ENCODE assay signal across 9 cellular contexts in genomic region chr1:145818095-145818494, GRCh38. TPM values are rescaled to one million over a fixed set of nuclear protein-coding genes. Genes with fewer than 3 reads are reported as not detected.
A peak's percentile ranks its signal among the peaks of the same experiment; 100 is the strongest.
DNase-seq lines count a peak whose midpoint lies in the region; ATAC-seq, FAIRE-seq and TF ChIP-seq lines count a peak whose summit lies in the region.
"Not testable (repeated sequence)": the region's sequence is repeated elsewhere in the genome, so short reads cannot be mapped to it uniquely, and the experiment has no call there.
"Had no signal": no experiment of that assay in that cellular context is flagged by ENCODE, and none has a peak within 500 bp of the region (broad histone marks: within the 10 kb centered on the region; RNA-seq: fewer than 3 reads in every experiment).

No MANE protein-coding gene starts in this region.

- H3K4me1 Mint-ChIP-seq in activated T-helper 17 cell treated with anti-CD3 and anti-CD28 coated beads, Interleukin-2, amount 50 U/mL, for 72 hours: not testable (repeated sequence)

- not testable (repeated sequence) for FAIRE-seq in bronchial epithelial cell (lab: Jason Lieb, UNC)

- POLR2A ChIA-PET in AG04449 (lab: Yijun Ruan, JAX); IMR-90 (lab: Charles Lee; ENCODE audit: unreplicated experiment): not testable (repeated sequence)

- H3K4me2 ChIP-seq in IMR-90 (ENCODE audit: low read depth, low read length): peak overlapping the region; percentile 86; the same call in 1 of the 2 replicates

- CTCF ChIA-PET in AG04449 (lab: Yijun Ruan, JAX); IMR-90 (lab: Yijun Ruan, JAX): not testable (repeated sequence)

- H3K56ac ChIP-seq in IMR-90 (ENCODE audit: extremely low read depth, insufficient read depth, low read length): not testable (repeated sequence)

- H3K4me1 ChIP-seq in IMR-90 (ENCODE audit: control insufficient read depth, insufficient read depth, low read length); psoas muscle: not testable (repeated sequence)

- H3K36me3 ChIP-seq in IMR-90 (ENCODE audit: control insufficient read depth, insufficient read depth, low read length); bronchial epithelial cell (ENCODE audit: control insufficient read depth, insufficient read depth, low read length); psoas muscle (ENCODE audit: insufficient read depth in 1 of 2, low read depth in 1 of 2): not testable (repeated sequence)

- TF ChIP-seq POLR2A in IMR-90 (IDR thresholded peaks at IDR 0.05; ENCODE audit: low read depth, low read length): not testable (repeated sequence)

- DNase-seq in AG04449 (ENCODE audit: low read depth, low spot score) (peak; percentile 36), IMR-90 (peak; percentile 70), RPMI7951 (ENCODE audit: low read depth) (peak; percentile 72), bronchial epithelial cell (ENCODE audit: low read depth) (peak; percentile 34), foreskin fibroblast (peak; percentile 27 to 50)
- DNase-seq in psoas muscle: not testable (repeated sequence)

- not testable (repeated sequence) for H3K23ac ChIP-seq in IMR-90 (ENCODE audit: low read depth, low read length)

- H3K36me3 Mint-ChIP-seq in activated T-helper 17 cell treated with anti-CD3 and anti-CD28 coated beads, Interleukin-2, amount 50 U/mL, for 72 hours (ENCODE audit: low read depth): not testable (repeated sequence)

- H3K4ac ChIP-seq in IMR-90 (ENCODE audit: low read depth, low read length): not testable (repeated sequence)

- in situ Hi-C loops in IMR-90 (cut with MboI; ENCODE audit: low sequenced_read_pairs): not testable (repeated sequence)

- not testable (repeated sequence) for H3K14ac ChIP-seq in IMR-90 (replicated peaks; ENCODE audit: low read depth, low read length)

- H3K9me3 Mint-ChIP-seq in activated T-helper 17 cell treated with anti-CD3 and anti-CD28 coated beads, Interleukin-2, amount 50 U/mL, for 72 hours: not testable (repeated sequence)

- not testable (repeated sequence) for H3K9ac ChIP-seq in IMR-90 (ENCODE audit: low read depth, low read length)

- H2AFZ ChIP-seq in IMR-90 (replicated peaks; ENCODE audit: low read length, poor library complexity): not testable (repeated sequence)

- ATAC-seq in GM18907 (IDR thresholded peaks at IDR 0.05; ENCODE audit: unreplicated experiment) (peak; percentile 45), IMR-90 (ENCODE audit: low read depth) (peak; percentile 76), psoas muscle (peak; percentile 48 to 70 (median 66))
- ATAC-seq in activated T-helper 17 cell treated with anti-CD3 and anti-CD28 coated beads, Interleukin-2, amount 50 U/mL, for 72 hours (replicated peaks): peak; percentile 79

- not testable (repeated sequence) for H3K9me1 ChIP-seq in IMR-90 (ENCODE audit: insufficient read depth, low read length)

- intact Hi-C loops in IMR-90 (cut with micrococcal nuclease); psoas muscle (cut with DNase I): not testable (repeated sequence)

- TF ChIP-seq CTCF in AG04449 (IDR thresholded peaks at IDR 0.05; ENCODE audit: insufficient read depth, low read length, missing control alignments); IMR-90 (conservative IDR thresholded peaks at IDR 0.05; ENCODE audit: low read depth, low read length); bronchial epithelial cell (IDR thresholded peaks at IDR 0.05; ENCODE audit: insufficient read depth, low read length, severe bottlenecking); foreskin fibroblast (IDR thresholded peaks at IDR 0.05; ENCODE audit: low read depth, low read length); psoas muscle (IDR thresholded peaks at IDR 0.05): not testable (repeated sequence)

- not testable (repeated sequence) for H2BK15ac ChIP-seq in IMR-90 (ENCODE audit: low read depth, low read length)

- H4K20me1 ChIP-seq in IMR-90 (ENCODE audit: insufficient read depth, low read length): not testable (repeated sequence)

- BruUV-seq in IMR-90 (replicated peaks; lab: Mats Ljungman, UMichigan): not testable (repeated sequence)

- not testable (repeated sequence) for H3K27me3 ChIP-seq in IMR-90 (ENCODE audit: control insufficient read depth, insufficient read depth, low read length); bronchial epithelial cell (ENCODE audit: control insufficient read depth, insufficient read depth, low read length); psoas muscle (ENCODE audit: insufficient read depth in 3 of 3, low read length in 2 of 3)

- H4K8ac ChIP-seq in IMR-90 (ENCODE audit: low read depth in 2 of 2, low read length in 2 of 2): not testable (repeated sequence)

- H3K4me3 ChIP-seq in AG04449 (ENCODE audit: low read depth, low read length); IMR-90 (ENCODE audit: insufficient read depth, low read depth, low read length); bronchial epithelial cell (ENCODE audit: low read depth, low read length): not testable (repeated sequence)
- H3K4me3 ChIP-seq in foreskin fibroblast (ENCODE audit: low read depth in 1 of 2, low read length in 2 of 2): peak overlapping the region in 1 of 2 donors; percentile 26
- peak overlapping the region; percentile 47 for H3K4me3 ChIP-seq in psoas muscle

- not testable (repeated sequence) for H3K27me3 Mint-ChIP-seq in activated T-helper 17 cell treated with anti-CD3 and anti-CD28 coated beads, Interleukin-2, amount 50 U/mL, for 72 hours

- peak overlapping the region; percentile 72 for H2BK5ac ChIP-seq in IMR-90 (ENCODE audit: low read depth, low read length, poor library complexity, severe bottlenecking)

- no CpG with 5 or more reads among the region's 6 CpGs for WGBS in IMR-90 (ENCODE audit: extremely low coverage in 2 of 2, insufficient read length in 1 of 2), 2 experiments
- 22 to 32% (median 32%) methylated on average over 3 to 4 of the region's 6 CpGs for WGBS in psoas muscle, 3 donors

- H2BK20ac ChIP-seq in IMR-90 (ENCODE audit: low read depth, low read length): not testable (repeated sequence)

- TF ChIP-seq RAD21 in IMR-90 (IDR thresholded peaks at IDR 0.05; ENCODE audit: low read length): not testable (repeated sequence)

- not testable (repeated sequence) for H4K5ac ChIP-seq in IMR-90 (ENCODE audit: low read depth, low read length)

- not testable (repeated sequence) for H2BK120ac ChIP-seq in IMR-90 (ENCODE audit: low read depth, low read length)

- dilution Hi-C loops in IMR-90 (cut with HindIII; ENCODE audit: low sequenced_read_pairs, unreplicated experiment): not testable (repeated sequence)

- not testable (repeated sequence) for H3K9me3 ChIP-seq in IMR-90 (ENCODE audit: control insufficient read depth, insufficient read depth, low read length); psoas muscle

- H3K4me3 Mint-ChIP-seq in activated T-helper 17 cell treated with anti-CD3 and anti-CD28 coated beads, Interleukin-2, amount 50 U/mL, for 72 hours: not testable (repeated sequence)

- H3K27ac ChIP-seq in IMR-90 (ENCODE audit: insufficient read depth, low read length): not testable (repeated sequence)
- peak overlapping the region; percentile 73 for H3K27ac ChIP-seq in psoas muscle

- not testable (repeated sequence) for H3K27ac Mint-ChIP-seq in activated T-helper 17 cell treated with anti-CD3 and anti-CD28 coated beads, Interleukin-2, amount 50 U/mL, for 72 hours

- H2AK9ac ChIP-seq in IMR-90 (replicated peaks; ENCODE audit: low read depth, low read length, poor library complexity): not testable (repeated sequence)

- not testable (repeated sequence) for H2AK5ac ChIP-seq in IMR-90 (ENCODE audit: low read depth, low read length)

- H3K79me1 ChIP-seq in IMR-90 (ENCODE audit: low read depth in 1 of 2, low read length in 2 of 2): not testable (repeated sequence)

- not testable (repeated sequence) for H3K18ac ChIP-seq in IMR-90 (ENCODE audit: low read depth, low read length)

- H4K91ac ChIP-seq in IMR-90 (ENCODE audit: insufficient read depth, low read depth, low read length): not testable (repeated sequence)

RNA-seq across cellular contexts. Expression of gene RNF115, which starts 5.8 kb away (rescaled TPM):
- 22.5 and 22.9 TPM in 2 replicates for total RNA-seq in IMR-90 (2012; rRNA removed)
- polyA plus RNA-seq in IMR-90 (2012; rRNA removed): 11.5 and 13.5 TPM in 2 replicates
- polyA plus RNA-seq in IMR-90 (2012; cell fraction: cytosol; rRNA removed): 3.0 and 3.1 TPM in 2 replicates
- polyA plus RNA-seq in IMR-90 (2012; cell fraction: nucleus; rRNA removed; ENCODE audit: low replicate concordance): 5.6 and 33.2 TPM in 2 replicates
- 9.6 and 10.2 TPM in 2 replicates for total RNA-seq in RPMI7951 (2014; rRNA removed; shearing (Covaris generic))
- total RNA-seq in activated T-helper 17 cell treated with anti-CD3 and anti-CD28 coated beads, Interleukin-2, amount 50 U/mL, for 72 hours: 1 to 10 TPM; 7.9 to 9.3 TPM
- total RNA-seq in bronchial epithelial cell: 8.4 and 9.0 TPM in 2 replicates
- total RNA-seq in psoas muscle: 10 to 100 TPM; 44.5 to 81.6 (median 62.8) TPM
- polyA plus RNA-seq in psoas muscle: 10 to 100 TPM in 2 of 3 donors, 1 to 10 TPM in 1; 3.2 to 52.6 (median 24.9) TPM

RNA-seq across cellular contexts. Expression of gene POLR3C, which starts 5.9 kb away (rescaled TPM):
- total RNA-seq in IMR-90 (2012; rRNA removed) (69.4 and 94.1 TPM in 2 replicates), bronchial epithelial cell (22.9 and 28.2 TPM in 2 replicates), psoas muscle (10 to 100 TPM; 13.2 to 21.8 (median 18.9) TPM)
- polyA plus RNA-seq in IMR-90 (2012; rRNA removed) (47.0 and 49.4 TPM in 2 replicates), psoas muscle (10 to 100 TPM in 1 of 3 donors, 1 to 10 TPM in 2; 8.6 to 16.8 (median 9.9) TPM)
- 22.2 and 44.4 TPM in 2 replicates for polyA plus RNA-seq in IMR-90 (2012; cell fraction: cytosol; rRNA removed)
- polyA plus RNA-seq in IMR-90 (2012; cell fraction: nucleus; rRNA removed; ENCODE audit: low replicate concordance): 20.9 and 66.4 TPM in 2 replicates
- 33.9 and 37.2 TPM in 2 replicates for total RNA-seq in RPMI7951 (2014; rRNA removed; shearing (Covaris generic))
- 10 to 100 TPM; 20.4 to 22.2 TPM for total RNA-seq in activated T-helper 17 cell treated with anti-CD3 and anti-CD28 coated beads, Interleukin-2, amount 50 U/mL, for 72 hours

RNA-seq across cellular contexts. Expression of gene NUDT17, which starts 27.3 kb away (rescaled TPM):
- 2.3 and 2.8 TPM in 2 replicates for total RNA-seq in IMR-90 (2012; rRNA removed)
- polyA plus RNA-seq in IMR-90 (2012; rRNA removed): 1.6 and 2.8 TPM in 2 replicates
- 2.3 and 2.5 TPM in 2 replicates for polyA plus RNA-seq in IMR-90 (2012; cell fraction: cytosol; rRNA removed)
- polyA plus RNA-seq in IMR-90 (2012; cell fraction: nucleus; rRNA removed; ENCODE audit: low replicate concordance): 5.6 and 6.7 TPM in 2 replicates
- total RNA-seq in RPMI7951 (2014; rRNA removed; shearing (Covaris generic)): 4.3 and 5.7 TPM in 2 replicates
- 1 to 10 TPM; 2.3 to 2.7 TPM for total RNA-seq in activated T-helper 17 cell treated with anti-CD3 and anti-CD28 coated beads, Interleukin-2, amount 50 U/mL, for 72 hours
- 0.53 and 1.2 TPM in 2 replicates for total RNA-seq in bronchial epithelial cell
- 1 to 10 TPM; 1.4 to 2.9 (median 1.7) TPM for total RNA-seq in psoas muscle
- polyA plus RNA-seq in psoas muscle: 1 to 10 TPM; 1.6 to 2.7 (median 1.9) TPM
- total RNA-seq: ascending aorta had no signal

RNA-seq across cellular contexts. Expression of gene PIAS3, which starts 40.8 kb away (rescaled TPM):
- total RNA-seq in IMR-90 (2012; rRNA removed): 10.8 and 11.1 TPM in 2 replicates
- polyA plus RNA-seq in IMR-90 (2012; rRNA removed): 52.9 and 53.7 TPM in 2 replicates
- polyA plus RNA-seq in IMR-90 (2012; cell fraction: cytosol; rRNA removed): 29.7 and 45.1 TPM in 2 replicates
- polyA plus RNA-seq in IMR-90 (2012; cell fraction: nucleus; rRNA removed; ENCODE audit: low replicate concordance): 173 and 179 TPM in 2 replicates
- 13.3 and 16.3 TPM in 2 replicates for total RNA-seq in RPMI7951 (2014; rRNA removed; shearing (Covaris generic))
- total RNA-seq in activated T-helper 17 cell treated with anti-CD3 and anti-CD28 coated beads, Interleukin-2, amount 50 U/mL, for 72 hours: 10 to 100 TPM; 16.3 to 24.6 TPM
- 5.0 and 7.8 TPM in 2 replicates for total RNA-seq in bronchial epithelial cell
- total RNA-seq in psoas muscle: 10 to 100 TPM in 3 of 4 donors, 1 to 10 TPM in 1; 9.7 to 18.2 (median 15.3) TPM
- polyA plus RNA-seq in psoas muscle: 10 to 100 TPM; 14.4 to 26.2 (median 19.1) TPM
